ENCODE assay signal across 14 cellular contexts in genomic region chr10:69757206-69757552, GRCh38. TPM values are rescaled to one million over a fixed set of nuclear protein-coding genes. Genes with fewer than 3 reads are reported as not detected.
A peak's percentile ranks its signal among the peaks of the same experiment; 100 is the strongest.
DNase-seq lines count a peak whose midpoint lies in the region; ATAC-seq and TF ChIP-seq lines count a peak whose summit lies in the region.
"Had no signal": no experiment of that assay in that cellular context is flagged by ENCODE, and none has a peak within 500 bp of the region (broad histone marks: within the 10 kb centered on the region; RNA-seq: fewer than 3 reads in every experiment).

No MANE protein-coding gene starts in this region.

- DNase-seq in cardiac septum (ENCODE audit: low spot score) = peak; percentile 55
- no peak for DNase-seq in Right ventricle myocardium superior
- no peak for DNase-seq in chondrocyte (ENCODE audit: low spot score)
- peak; percentile 52 for DNase-seq in posterior vena cava (ENCODE audit: low spot score)
- DNase-seq in aorta = no peak
- no peak for DNase-seq in SW480 (ENCODE audit: low spot score)
- no peak for DNase-seq in NCI-H524 (lab: John Stamatoyannopoulos, UW)
- DNase-seq: 8988T, NCI-H1105 treated with DMSO at 0.1 percent for 48 hours, NCI-H187 treated with DMSO at 0.1 percent for 48 hours, NCI-H2171 had no signal

- no peaks in the 10 kb centered on the region for H3K9me3 Mint-ChIP-seq in chondrocyte (ENCODE audit: low read depth)
- H3K9me3 Mint-ChIP-seq: CD14-positive monocyte had no signal

- no peak for TF ChIP-seq CTCF in chondrocyte (IDR thresholded peaks at IDR 0.05)

- no peaks in the 10 kb centered on the region for H3K4me1 ChIP-seq in aorta (ENCODE audit: control insufficient read depth in 1 of 2, insufficient read depth in 2 of 2, low read length in 2 of 2)
- H3K4me1 ChIP-seq: HAP-1 had no signal

- H3K27ac Mint-ChIP-seq in chondrocyte (ENCODE audit: unreplicated experiment) = peak overlapping the region; percentile 88
- H3K27ac Mint-ChIP-seq: CD14-positive monocyte had no signal

- ATAC-seq in Right ventricle myocardium superior (ENCODE audit: poor library complexity) = no peak
- ATAC-seq in aorta (ENCODE audit: low FRiP score) = no peak
- no peak for ATAC-seq in GM18511 (IDR thresholded peaks at IDR 0.05; ENCODE audit: unreplicated experiment)

- intact Hi-C loops in cardiac septum (cut with DNase I) (no loop called here), Right ventricle myocardium superior (cut with DNase I) (no loop called here), posterior vena cava (cut with DNase I) (no loop called here), aorta (cut with DNase I) (no loop called here)

- no peaks in the 10 kb centered on the region for H3K27me3 Mint-ChIP-seq in chondrocyte (ENCODE audit: low read depth)

- no peaks in the 10 kb centered on the region for H3K9me3 ChIP-seq in aorta (ENCODE audit: control insufficient read depth, low read length)
- H3K9me3 ChIP-seq: HAP-1 had no signal

- 59 to 62% methylated on average over 5 of the region's 5 CpGs for WGBS in aorta, 2 donors

- peaks cover 40% of the 10 kb centered on the region for H3K4me1 Mint-ChIP-seq in chondrocyte (ENCODE audit: low read depth)
- H3K4me1 Mint-ChIP-seq: CD14-positive monocyte had no signal

- peak overlapping the region; percentile 45 for H3K4me3 Mint-ChIP-seq in chondrocyte (ENCODE audit: unreplicated experiment)
- H3K4me3 Mint-ChIP-seq: CD14-positive monocyte had no signal

- H3K4me3 ChIP-seq in aorta (ENCODE audit: low read length in 2 of 2) = no peak overlapping the region
- H3K4me3 ChIP-seq: HAP-1 had no signal

- no peaks in the 10 kb centered on the region for H3K27me3 ChIP-seq in aorta (ENCODE audit: control insufficient read depth in 1 of 2, insufficient read depth in 2 of 2, low read length in 1 of 2)

- H3K36me3 ChIP-seq in aorta (ENCODE audit: control insufficient read depth in 1 of 2, insufficient read depth in 2 of 2, low read length in 1 of 2) = no peaks in the 10 kb centered on the region
- H3K36me3 ChIP-seq: HAP-1 had no signal

- no peaks in the 10 kb centered on the region for H3K36me3 Mint-ChIP-seq in chondrocyte (ENCODE audit: low read depth)
- H3K36me3 Mint-ChIP-seq: CD14-positive monocyte had no signal

- H3K27ac ChIP-seq in aorta (ENCODE audit: low read depth in 1 of 2, low read length in 2 of 2) = peak overlapping the region; percentile 11 to 46

RNA-seq across cellular contexts. Expression of gene COL13A1, which starts 44.5 kb away (rescaled TPM):
- total RNA-seq in cardiac septum = 9.5 TPM
- 0.89 TPM for total RNA-seq in Right ventricle myocardium superior
- total RNA-seq in chondrocyte = 25.6 to 52.1 TPM (median 27.5 TPM) in 3 replicates
- 1 to 10 TPM in 1 of 2 donors, under 1 TPM in 1; 0.48 to 1.3 TPM for total RNA-seq in posterior vena cava
- 10 to 100 TPM in 1 of 2 donors, 1 to 10 TPM in 1; 9.3 to 13.6 TPM for total RNA-seq in aorta
- 10 to 100 TPM in 1 of 2 donors, 1 to 10 TPM in 1; 3.5 to 32.8 TPM for polyA plus RNA-seq in aorta
- polyA plus RNA-seq: CD14-positive monocyte had no signal

Comparison
In these comparisons a context has a peak if more than half of its experiments do, and no peak if none do; other contexts are left out.
1. DNase-seq: peak in cardiac septum (single experiment) and posterior vena cava (single experiment); none in Right ventricle myocardium superior (single experiment), chondrocyte (single experiment), aorta (0 of 2), SW480 (single experiment) and NCI-H524 (0 of 2).